Comparison of ENCODE assay signal across 21 cellular contexts in the genomic region with DNA sequence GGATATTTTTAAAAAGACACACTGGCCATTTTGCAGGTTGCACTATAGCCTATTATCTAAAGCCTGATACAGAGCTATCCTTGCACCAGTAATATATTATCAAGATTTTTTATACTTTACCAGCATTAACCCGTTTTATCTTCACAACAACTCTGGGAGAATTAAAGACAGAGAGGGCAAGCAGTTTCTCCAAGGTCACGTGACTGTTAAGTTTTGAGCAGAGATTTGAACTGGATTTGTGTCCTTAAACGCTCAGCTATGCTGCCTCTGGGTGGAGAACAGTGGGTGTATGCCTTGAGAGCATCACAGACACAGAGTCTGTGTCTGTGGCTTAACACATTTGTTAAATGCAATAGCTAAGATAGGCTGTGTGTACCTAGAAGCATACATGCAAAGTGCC.
A peak's percentile ranks its signal among the peaks of the same experiment; 100 is the strongest.
DNase-seq lines count a peak whose midpoint lies in the region; ATAC-seq, FAIRE-seq and TF ChIP-seq lines count a peak whose summit lies in the region.
"Had no signal": no experiment of that assay in that cellular context is flagged by ENCODE, and none has a peak within 500 bp of the region (broad histone marks: within the 10 kb centered on the region; RNA-seq: fewer than 3 reads in every experiment).

No MANE protein-coding gene starts in this region.

- H3K4me2 ChIP-seq in HCT116 (ENCODE audit: low read length): no peak overlapping the region
- H3K4me2 ChIP-seq in GM12878 (ENCODE audit: control insufficient read depth, insufficient read depth): no peak overlapping the region
- H3K4me2 ChIP-seq in mesendoderm (ENCODE audit: low read length): no peak overlapping the region
- H3K4me2 ChIP-seq: BLaER1, GM23338 had no signal

- H3K4me3 Mint-ChIP-seq in endodermal cell: no peak overlapping the region
- H3K4me3 Mint-ChIP-seq: B cell; CD4-positive, CD25-positive, alpha-beta regulatory T cell; CD8-positive, alpha-beta T cell; GM23338 had no signal

- ATAC-seq in HCT116 (no peak), GM12878 (no peak), GM21723 (IDR thresholded peaks at IDR 0.05; ENCODE audit: unreplicated experiment) (no peak), GM18498 (IDR thresholded peaks at IDR 0.05; ENCODE audit: unreplicated experiment) (no peak)
- ATAC-seq: CD8-positive, alpha-beta T cell; GM23338 had no signal

- no peak overlapping the region for H3K9ac ChIP-seq in HCT116 (ENCODE audit: low read length)
- H3K9ac ChIP-seq in GM12878 (ENCODE audit: control insufficient read depth, insufficient read depth, low read length): no peak overlapping the region
- no peak overlapping the region for H3K9ac ChIP-seq in endodermal cell (ENCODE audit: extremely low read depth, low read length, poor library complexity, severe bottlenecking)
- no peak overlapping the region for H3K9ac ChIP-seq in mesendoderm (ENCODE audit: low read length)
- H3K9ac ChIP-seq: BLaER1 had no signal

- TF ChIP-seq POLR2A in HCT116 (IDR thresholded peaks at IDR 0.05; ENCODE audit: borderline replicate concordance, extremely low read depth, insufficient read depth, insufficient read length) (no peak), GM12878 (IDR thresholded peaks at IDR 0.05; ENCODE audit: low read depth, low read length) (no peak)

- RAD21 ChIA-PET in HCT116 (lab: Charles Lee; ENCODE audit: low non-redundant PET in 1 of 2, low total read pairs in 2 of 2, uncharacterized antibody in 2 of 2, unreplicated experiment in 2 of 2) (no interaction called here), GM12878 (lab: Charles Lee; ENCODE audit: unreplicated experiment) (no interaction called here)

- no peak overlapping the region for H3K18ac ChIP-seq in mesendoderm (ENCODE audit: low read length)

- SMC1A ChIA-PET in GM12878 (lab: Charles Lee; ENCODE audit: uncharacterized antibody, unreplicated experiment): interaction anchor here (1.3 kb wide), 1 partner anchor 25 kb away, joined by 3 read pairs; no protein-coding TSS in a partner anchor

- H3K56ac ChIP-seq in mesendoderm (ENCODE audit: low read length): no peak overlapping the region

- in situ Hi-C loops in GM12878 (cut with MboI): no loop called here

- POLR2A ChIA-PET in HCT116 (lab: Charles Lee): no interaction called here
- POLR2A ChIA-PET in GM12878 (lab: Charles Lee): no interaction called here

- H3K36me3 ChIP-seq in HCT116 (ENCODE audit: control insufficient read depth in 1 of 2, insufficient read depth in 2 of 2, low read length in 2 of 2) (no peaks in the 10 kb centered on the region), GM12878 (ENCODE audit: control insufficient read depth in 2 of 2, insufficient read depth in 2 of 2, low read length in 1 of 2) (no peaks in the 10 kb centered on the region), endodermal cell (ENCODE audit: control insufficient read depth, insufficient read depth, low read length) (no peaks in the 10 kb centered on the region), mesendoderm (ENCODE audit: control insufficient read depth, insufficient read depth, low read length) (no peaks in the 10 kb centered on the region)
- H3K36me3 ChIP-seq: BLaER1 had no signal

- no peak overlapping the region for H2AK5ac ChIP-seq in mesendoderm (ENCODE audit: low read length)

- H3K9me3 ChIP-seq in HCT116 (ENCODE audit: control insufficient read depth in 1 of 2, insufficient read depth in 1 of 2, low read depth in 1 of 2, low read length in 2 of 2) (no peaks in the 10 kb centered on the region), GM12878 (replicated peaks; ENCODE audit: control insufficient read depth, insufficient read depth, low read length) (no peaks in the 10 kb centered on the region), endodermal cell (ENCODE audit: control insufficient read depth, low read length) (peaks cover 13% of the 10 kb centered on the region)
- H3K9me3 ChIP-seq: BLaER1, Caco-2 had no signal

- peaks cover 2% of the 10 kb centered on the region for H3K36me3 Mint-ChIP-seq in endodermal cell (ENCODE audit: low read depth)
- H3K36me3 Mint-ChIP-seq: CD4-positive, CD25-positive, alpha-beta regulatory T cell; CD8-positive, alpha-beta T cell had no signal

- no peaks in the 10 kb centered on the region for H3K27me3 Mint-ChIP-seq in endodermal cell (ENCODE audit: insufficient read depth)
- H3K27me3 Mint-ChIP-seq: B cell; CD4-positive, CD25-positive, alpha-beta regulatory T cell had no signal

- peak overlapping the region; percentile 39 for H3K27ac Mint-ChIP-seq in endodermal cell
- H3K27ac Mint-ChIP-seq: B cell; CD4-positive, CD25-positive, alpha-beta regulatory T cell; CD8-positive, alpha-beta T cell had no signal

- H3K4ac ChIP-seq in mesendoderm (ENCODE audit: low read depth, low read length): no peak overlapping the region

- TF ChIP-seq EP300 in GM12878 (IDR thresholded peaks at IDR 0.05; ENCODE audit: borderline replicate concordance in 1 of 2, control insufficient read depth in 1 of 2, low read depth in 2 of 2, low read length in 2 of 2): no peak

- CTCF ChIA-PET in HCT116 (lab: Charles Lee): no interaction called here
- CTCF ChIA-PET in GM12878 (lab: Yijun Ruan, JAX): interaction anchor here (1.4 kb wide), 1 partner anchor 87 kb away, joined by 3 read pairs; no protein-coding TSS in a partner anchor

- H3K27me3 ChIP-seq in HCT116 (ENCODE audit: insufficient read depth, low read length): no peaks in the 10 kb centered on the region
- no peaks in the 10 kb centered on the region for H3K27me3 ChIP-seq in GM12878 (replicated peaks in 1 of 2; ENCODE audit: control insufficient read depth in 2 of 2, insufficient read depth in 2 of 2, low read length in 1 of 2)
- no peaks in the 10 kb centered on the region for H3K27me3 ChIP-seq in endodermal cell (ENCODE audit: control insufficient read depth, insufficient read depth, low read length, poor library complexity, severe bottlenecking)
- H3K27me3 ChIP-seq in mesendoderm (ENCODE audit: insufficient read depth, low read length, poor library complexity): no peaks in the 10 kb centered on the region
- H3K27me3 ChIP-seq: BLaER1 had no signal

- intact Hi-C loops in HCT116 (cut with micrococcal nuclease): no loop called here
- intact Hi-C loops in GM12878 (cut with micrococcal nuclease; ENCODE audit: unreplicated experiment): no loop called here

- DNase-seq in HCT116 (ENCODE audit: low read depth, low spot score) (no peak), GM12878 (ENCODE audit: low read depth, low spot score) (no peak), endodermal cell (no peak), mesendoderm (peak; percentile 36), UCSD-AML1 (lab: John Stamatoyannopoulos, UW; ENCODE audit: unreplicated experiment) (no peak), DMS79 treated with DMSO at 0.1 percent for 48 hours (lab: John Stamatoyannopoulos, UW) (no peak)
- DNase-seq: Caco-2; CD4-positive, CD25-positive, alpha-beta regulatory T cell; CD8-positive, alpha-beta T cell; DMS153; EL; GDM1; H7; HCEC 1CT had no signal

- no peak overlapping the region for H2BK5ac ChIP-seq in mesendoderm (ENCODE audit: low read length)

- H3K79me2 ChIP-seq in HCT116 (ENCODE audit: insufficient read depth, low read length) (no peaks in the 10 kb centered on the region), GM12878 (ENCODE audit: control insufficient read depth, insufficient read depth, low read length) (no peaks in the 10 kb centered on the region), mesendoderm (ENCODE audit: control insufficient read depth, insufficient read depth, low read length) (no peaks in the 10 kb centered on the region)

- H4K20me1 ChIP-seq in HCT116 (ENCODE audit: insufficient read depth): no peaks in the 10 kb centered on the region
- no peaks in the 10 kb centered on the region for H4K20me1 ChIP-seq in GM12878 (ENCODE audit: control insufficient read depth, insufficient read depth)
- H4K20me1 ChIP-seq: BLaER1 had no signal

- no peak overlapping the region for H2BK15ac ChIP-seq in mesendoderm (replicated peaks; ENCODE audit: low read depth)

- peaks cover 24% of the 10 kb centered on the region for H3K4me1 Mint-ChIP-seq in endodermal cell
- H3K4me1 Mint-ChIP-seq: B cell; CD4-positive, CD25-positive, alpha-beta regulatory T cell had no signal

- H3K9me2 ChIP-seq in HCT116 (ENCODE audit: insufficient read depth): no peaks in the 10 kb centered on the region

- no peak overlapping the region for H3K23ac ChIP-seq in mesendoderm (ENCODE audit: low read length)

- whole genome bisulfite sequencing in GM12878 (ENCODE audit: insufficient coverage, insufficient replicate concordance, low lambda C conversion rate, missing lambda C conversion rate): 3% methylated on average over 3 of the region's 3 CpGs
- WGBS in endodermal cell (ENCODE audit: insufficient coverage in 1 of 2, insufficient read length in 1 of 2), 2 experiments: 80 to 95% methylated on average over 3 of the region's 3 CpGs
- WGBS in mesendoderm (ENCODE audit: extremely low coverage, insufficient coverage, low lambda C conversion rate): no CpG with 5 or more reads among the region's 3 CpGs

- peaks cover 16% of the 10 kb centered on the region for H3K9me3 Mint-ChIP-seq in endodermal cell
- H3K9me3 Mint-ChIP-seq: CD8-positive, alpha-beta T cell had no signal

- no peak overlapping the region for H4K5ac ChIP-seq in mesendoderm (ENCODE audit: low read length)

- no peak overlapping the region for H4K8ac ChIP-seq in mesendoderm (ENCODE audit: low read depth, low read length)

- FAIRE-seq in GM12878 (lab: Jason Lieb, UNC): no peak
- FAIRE-seq: GM12891 had no signal

- H3K79me1 ChIP-seq in mesendoderm (ENCODE audit: low read length): no peaks in the 10 kb centered on the region

- TF ChIP-seq CTCF in HCT116 (IDR thresholded peaks at IDR 0.05 in 2 of 3, conservative IDR thresholded peaks at IDR 0.05 in 1 of 3; ENCODE audit: borderline replicate concordance in 1 of 3, insufficient read depth in 1 of 3, low read depth in 2 of 3, low read length in 2 of 3): no peak
- no peak for TF ChIP-seq CTCF in GM12878 (IDR thresholded peaks at IDR 0.05 in 2 of 3, conservative IDR thresholded peaks at IDR 0.05 in 1 of 3; ENCODE audit: control insufficient read depth in 2 of 3, extremely low read depth in 1 of 3, insufficient read depth in 1 of 3, low read depth in 3 of 3, low read length in 3 of 3)
- TF ChIP-seq CTCF in endodermal cell (conservative IDR thresholded peaks at IDR 0.05): no peak

- BruUV-seq in HCT116 (replicated peaks; lab: Mats Ljungman, UMichigan) (no TSS peak), GM12878 (replicated peaks; lab: Mats Ljungman, UMichigan) (no TSS peak)

- H3K4me1 ChIP-seq in HCT116 (ENCODE audit: control insufficient read depth in 1 of 2, insufficient read depth in 2 of 2, low read length in 2 of 2) (peaks cover 16 to 47% of the 10 kb centered on the region in 2 experiments), GM12878 (ENCODE audit: control insufficient read depth, insufficient read depth, low read length) (no peaks in the 10 kb centered on the region), endodermal cell (ENCODE audit: control insufficient read depth, insufficient read depth, low read length) (peaks cover 12% of the 10 kb centered on the region), mesendoderm (ENCODE audit: control insufficient read depth, low read depth, low read length) (peaks cover 8% of the 10 kb centered on the region)
- H3K4me1 ChIP-seq: BLaER1 had no signal

- H2BK120ac ChIP-seq in mesendoderm (ENCODE audit: low read depth, low read length): no peak overlapping the region

- H3K4me3 ChIP-seq in HCT116 (replicated peaks in 1 of 2; ENCODE audit: low read depth in 1 of 2, low read length in 2 of 2) (no peak overlapping the region), GM12878 (no peak overlapping the region), endodermal cell (ENCODE audit: low read length) (no peak overlapping the region), mesendoderm (ENCODE audit: low read length) (no peak overlapping the region)
- H3K4me3 ChIP-seq: BLaER1, GM23338 had no signal

- TF ChIP-seq RAD21 in HCT116 (IDR thresholded peaks at IDR 0.05; ENCODE audit: low read depth): no peak
- no peak for TF ChIP-seq RAD21 in GM12878 (IDR thresholded peaks at IDR 0.05; ENCODE audit: insufficient read depth, low read depth, low read length)

- H2AFZ ChIP-seq in HCT116 (ENCODE audit: low read depth, low read length, poor library complexity, severe bottlenecking) (peak overlapping the region; percentile 13), GM12878 (ENCODE audit: control insufficient read depth, low read depth, low read length) (no peak overlapping the region)
- H2AFZ ChIP-seq: GM23338 had no signal

- H3K27ac ChIP-seq in HCT116 (ENCODE audit: low read depth, low read length) (no peak overlapping the region), GM12878 (ENCODE audit: control insufficient read depth, insufficient read depth) (no peak overlapping the region), endodermal cell (ENCODE audit: low read depth, low read length) (no peak overlapping the region), mesendoderm (ENCODE audit: low read depth, low read length) (no peak overlapping the region)
- H3K27ac ChIP-seq: BLaER1, C4-2B had no signal
